1 cellular context compared by ENCODE assay signal in the genomic region with DNA sequence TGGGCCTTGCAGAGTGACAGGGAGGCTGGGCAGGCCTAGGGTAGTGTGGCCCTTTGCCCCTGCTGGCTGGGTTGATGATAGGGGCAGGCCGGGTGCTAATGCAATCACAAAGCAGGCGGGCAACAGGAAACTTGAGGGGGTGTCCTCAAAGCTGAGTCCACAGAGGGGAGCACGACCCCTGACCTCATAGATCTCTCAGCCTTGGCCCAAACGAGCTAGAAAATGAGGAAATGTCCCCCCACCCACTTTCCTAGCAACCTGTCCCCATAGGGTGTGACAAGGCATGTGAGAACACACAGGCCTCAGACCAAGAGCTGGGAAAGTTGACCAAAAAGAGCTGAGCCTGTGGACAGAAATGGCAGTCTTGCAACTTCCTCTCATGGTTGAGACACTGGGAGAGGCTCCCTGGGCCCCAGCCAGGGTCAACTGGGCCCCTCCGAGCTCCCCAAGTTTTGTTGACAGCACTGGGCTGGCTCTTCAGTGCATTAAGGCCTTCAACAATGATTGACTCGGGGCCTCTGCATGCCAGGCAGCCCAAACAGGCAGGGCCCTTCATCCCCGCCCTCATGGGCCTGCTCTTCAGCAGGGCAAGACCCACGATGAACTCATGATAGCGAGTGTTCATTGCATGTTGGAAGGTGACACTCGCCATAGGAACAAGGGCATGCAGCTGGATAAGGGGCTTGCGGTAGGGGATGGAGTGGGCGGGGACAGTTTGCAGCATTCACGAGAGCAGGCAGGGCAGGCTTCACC.
TF ChIP-seq lines count a peak whose summit lies in the region.

No MANE protein-coding gene starts in this region.

TF ChIP-seq in K562, 482 proteins besides CTCF, POLR2A, EP300 and RAD21:
- TF ChIP-seq, protein P1, sequence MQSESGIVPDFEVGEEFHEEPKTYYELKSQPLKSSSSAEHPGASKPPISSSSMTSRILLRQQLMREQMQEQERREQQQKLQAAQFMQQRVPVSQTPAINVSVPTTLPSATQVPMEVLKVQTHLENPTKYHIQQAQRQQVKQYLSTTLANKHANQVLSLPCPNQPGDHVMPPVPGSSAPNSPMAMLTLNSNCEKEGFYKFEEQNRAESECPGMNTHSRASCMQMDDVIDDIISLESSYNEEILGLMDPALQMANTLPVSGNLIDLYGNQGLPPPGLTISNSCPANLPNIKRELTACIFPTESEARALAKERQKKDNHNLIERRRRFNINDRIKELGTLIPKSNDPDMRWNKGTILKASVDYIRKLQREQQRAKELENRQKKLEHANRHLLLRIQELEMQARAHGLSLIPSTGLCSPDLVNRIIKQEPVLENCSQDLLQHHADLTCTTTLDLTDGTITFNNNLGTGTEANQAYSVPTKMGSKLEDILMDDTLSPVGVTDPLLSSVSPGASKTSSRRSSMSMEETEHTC (IDR thresholded peaks at IDR 0.05), result no peak
- no peak for TF ChIP-seq NELFE (IDR thresholded peaks at IDR 0.05; ENCODE audit: insufficient read depth, insufficient read length)
- no peak for TF ChIP-seq ATF7 (IDR thresholded peaks at IDR 0.05)
- TF ChIP-seq PHB (CRISPR knock-in tag; IDR thresholded peaks at IDR 0.05), result no peak
- TF ChIP-seq GATAD2A (IDR thresholded peaks at IDR 0.05), result no peak
- TF ChIP-seq TAF7 (tag; IDR thresholded peaks at IDR 0.05), result no peak
- no peak for TF ChIP-seq GABPB2 (CRISPR knock-in tag; conservative IDR thresholded peaks at IDR 0.05)
- TF ChIP-seq ZNF408 (CRISPR knock-in tag; IDR thresholded peaks at IDR 0.05; ENCODE audit: low read depth), result no peak
- TF ChIP-seq ARID3B (CRISPR knock-in tag; IDR thresholded peaks at IDR 0.05; ENCODE audit: borderline replicate concordance), result no peak
- TF ChIP-seq ZNF655 (CRISPR knock-in tag; IDR thresholded peaks at IDR 0.05), result no peak
- no peak for TF ChIP-seq ILF3 (IDR thresholded peaks at IDR 0.05; ENCODE audit: borderline replicate concordance)
